18 cellular contexts compared by ENCODE assay signal in the genomic region with DNA sequence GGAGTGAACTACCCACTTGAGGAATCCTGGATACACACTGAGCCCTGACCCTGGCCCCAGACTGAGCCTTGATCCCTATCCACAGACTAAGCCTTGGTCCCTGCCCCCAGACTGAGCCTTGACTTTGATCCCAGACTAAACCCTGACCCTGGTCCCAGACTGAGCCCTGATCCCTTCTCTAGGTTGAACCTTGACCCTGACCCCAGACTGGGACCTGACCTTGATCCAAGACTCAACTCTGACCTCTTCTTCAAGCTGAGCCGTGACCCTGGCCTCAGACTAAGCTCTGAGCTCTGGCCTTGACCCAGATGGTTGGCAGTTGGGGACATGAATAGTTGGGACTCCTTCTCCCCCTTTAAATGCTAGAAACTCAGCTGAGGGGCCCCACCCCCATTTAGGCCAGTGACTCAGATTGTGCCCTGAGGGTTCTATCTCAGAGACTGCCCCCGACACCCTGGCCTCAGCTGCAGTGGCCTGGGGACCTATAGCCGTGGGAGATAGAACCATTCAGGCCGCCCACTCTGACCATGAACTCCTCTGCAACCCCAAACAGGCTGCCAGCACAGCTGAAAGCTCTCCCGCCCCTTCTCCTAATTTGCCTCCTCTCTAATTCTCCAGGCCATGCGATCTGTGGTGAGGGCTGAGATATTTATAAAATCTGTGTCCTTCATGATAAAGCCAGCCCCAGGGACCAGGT.
"Had no signal": no experiment of that assay in that cellular context is flagged by ENCODE, and none has a peak within 500 bp of the region (broad histone marks: within the 10 kb centered on the region; RNA-seq: fewer than 3 reads in every experiment).

No MANE protein-coding gene starts in this region.

- H3K36me3 ChIP-seq: heart left ventricle, lower lobe of right lung, neutrophil, upper lobe of right lung had no signal

- H3K4me1 ChIP-seq: heart left ventricle, lower lobe of right lung, upper lobe of right lung had no signal

- H3K27me3 ChIP-seq: testis, upper lobe of right lung had no signal

- H3K4me3 ChIP-seq: heart left ventricle, lower lobe of right lung, smooth muscle cell, testis, upper lobe of right lung had no signal

- H3K27ac ChIP-seq: heart left ventricle, lower lobe of right lung, neutrophil, testis, upper lobe of right lung had no signal

- DNase-seq: activated CD4-positive, alpha-beta T cell treated with anti-CD3 and anti-CD28 coated beads for 4 hours; activated CD8-positive, alpha-beta T cell treated with anti-CD3 and anti-CD28 coated beads for 36 hours; activated gamma-delta T cell; activated T-cell treated with anti-CD3 and anti-CD28 coated beads, Interleukin-2, amount 50 U/mL, for 48 hours; effector memory CD4-positive, alpha-beta T cell; foreskin melanocyte; heart left ventricle; left colon; lower lobe of right lung; midbrain; naive B cell; retina; T-helper 17 cell; testis; upper lobe of right lung had no signal

- ATAC-seq: activated CD8-positive, alpha-beta T cell treated with anti-CD3 and anti-CD28 coated beads for 36 hours; activated naive CD4-positive, alpha-beta T cell treated with anti-CD3 and anti-CD28 coated beads, Interleukin-2, amount 50 U/mL, for 72 hours; heart left ventricle; left colon; T-helper 17 cell; upper lobe of right lung had no signal

- H3K9me3 ChIP-seq: heart left ventricle, lower lobe of right lung, neutrophil, testis, upper lobe of right lung had no signal
